Comparison of ENCODE assay signal across 20 cellular contexts in the genomic region with DNA sequence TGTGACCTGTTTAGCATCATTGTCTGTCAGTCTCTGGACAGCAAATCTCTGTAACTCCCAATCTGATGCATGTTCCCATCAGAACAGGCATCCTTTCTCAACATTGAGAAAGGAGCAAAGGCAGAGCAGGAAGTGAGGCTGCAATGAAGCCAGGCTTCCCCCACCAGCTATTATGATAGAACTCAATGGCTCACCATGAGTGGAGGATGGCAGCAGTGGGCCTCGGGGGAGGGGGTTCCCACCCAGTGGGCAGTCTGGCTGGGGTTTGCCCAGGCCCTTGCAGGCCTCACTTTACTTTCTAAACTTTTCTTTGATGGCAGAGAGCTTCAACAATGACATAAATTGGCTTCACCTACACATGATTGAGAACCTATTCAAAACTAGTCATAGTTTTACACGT.
DNase-seq lines count a peak whose midpoint lies in the region; ATAC-seq lines count a peak whose summit lies in the region.
"Had no signal": no experiment of that assay in that cellular context is flagged by ENCODE, and none has a peak within 500 bp of the region (broad histone marks: within the 10 kb centered on the region; RNA-seq: fewer than 3 reads in every experiment).

No MANE protein-coding gene starts in this region.

- H3K36me3 Mint-ChIP-seq in activated CD4-positive, alpha-beta memory T cell treated with anti-CD3 and anti-CD28 coated beads for 36 hours, result no peaks in the 10 kb centered on the region
- peaks cover 6% of the 10 kb centered on the region for H3K36me3 Mint-ChIP-seq in activated CD4-positive, alpha-beta memory T cell treated with anti-CD3 and anti-CD28 coated beads, Interleukin-2, amount 10 ng/mL, durations not matched to agents 7 days and 5 days (ENCODE audit: low read depth)
- peaks cover 5 to 17% of the 10 kb centered on the region in 2 donors for H3K36me3 Mint-ChIP-seq in activated naive CD4-positive, alpha-beta T cell treated with anti-CD3 and anti-CD28 coated beads, Interleukin-2, amount 50 U/mL, for 72 hours
- no peaks in the 10 kb centered on the region for H3K36me3 Mint-ChIP-seq in activated naive CD4-positive, alpha-beta T cell treated with anti-CD3 and anti-CD28 coated beads, Interleukin-2, amount 10 ng/mL, durations not matched to agents 7 days and 5 days
- no peaks in the 10 kb centered on the region for H3K36me3 Mint-ChIP-seq in activated naive CD8-positive, alpha-beta T cell treated with anti-CD3 and anti-CD28 coated beads, Interleukin-2, amount 50 U/mL, for 24 hours (ENCODE audit: low read depth)
- H3K36me3 Mint-ChIP-seq: IgD-negative memory B cell had no signal

- peaks cover 2% of the 10 kb centered on the region for H3K27me3 Mint-ChIP-seq in activated CD4-positive, alpha-beta memory T cell treated with anti-CD3 and anti-CD28 coated beads for 36 hours
- peaks cover 49% of the 10 kb centered on the region for H3K27me3 Mint-ChIP-seq in activated CD4-positive, alpha-beta memory T cell treated with anti-CD3 and anti-CD28 coated beads, Interleukin-2, amount 10 ng/mL, durations not matched to agents 7 days and 5 days
- H3K27me3 Mint-ChIP-seq in activated naive CD4-positive, alpha-beta T cell treated with anti-CD3 and anti-CD28 coated beads, Interleukin-2, amount 10 ng/mL, durations not matched to agents 7 days and 5 days, result peaks cover 15% of the 10 kb centered on the region
- H3K27me3 Mint-ChIP-seq in activated naive CD8-positive, alpha-beta T cell treated with anti-CD3 and anti-CD28 coated beads, Interleukin-2, amount 50 U/mL, for 24 hours, result peaks cover 6% of the 10 kb centered on the region
- peaks cover 28% of the 10 kb centered on the region for H3K27me3 Mint-ChIP-seq in stimulated activated naive CD8-positive, alpha-beta T cell treated with anti-CD3 and anti-CD28 coated beads, Interleukin-15, amount 100 ng/mL, for 72 hours

- peak; percentile 59 for DNase-seq in activated CD4-positive, alpha-beta memory T cell treated with anti-CD3 and anti-CD28 coated beads for 36 hours
- no peak for DNase-seq in activated CD4-positive, alpha-beta memory T cell treated with anti-CD3 and anti-CD28 coated beads, Interleukin-2, amount 10 ng/mL, durations not matched to agents 7 days and 5 days
- DNase-seq in activated naive CD4-positive, alpha-beta T cell treated with anti-CD3 and anti-CD28 coated beads, Interleukin-2, amount 50 U/mL, for 72 hours (ENCODE audit: low spot score in 2 of 2), result no peak
- no peak for DNase-seq in activated naive CD4-positive, alpha-beta T cell treated with anti-CD3 and anti-CD28 coated beads, Interleukin-2, amount 10 ng/mL, durations not matched to agents 7 days and 5 days
- DNase-seq in activated naive CD8-positive, alpha-beta T cell treated with anti-CD3 and anti-CD28 coated beads, Interleukin-2, amount 50 U/mL, for 24 hours, result no peak
- DNase-seq in stimulated activated naive CD8-positive, alpha-beta T cell treated with anti-CD3 and anti-CD28 coated beads, Interleukin-15, amount 100 ng/mL, for 72 hours, result peak in 1 of 2 donors; percentile 26
- DNase-seq in GOT3 (lab: John Stamatoyannopoulos, UW) (no peak), middle frontal gyrus (ENCODE audit: extremely low spot score, low spot score) (no peak)
- DNase-seq: AML-193; EL; GF-D8; MV-4-11; NCI-H1105 treated with DMSO at 0.1 percent for 48 hours; NCI-H2029 treated with DMSO at 0.1 percent for 48 hours; NCI-H226; NCI-H510A treated with DMSO at 0.1 percent for 48 hours; NCI-H748 treated with DMSO at 0.1 percent for 48 hours; NK-92 treated with Interleukin-12 subunit alpha and Interleukin-12 subunit beta, amount 100 ng/mL, for 24 hours; Peyer's patch had no signal

- CTCF ChIA-PET in activated CD4-positive, alpha-beta memory T cell treated with anti-CD3 and anti-CD28 coated beads for 36 hours (lab: Charles Lee), result interaction anchor here (1.2 to 1.6 kb wide), 2 partner anchors 32 to 445 kb away, joined by 3 to 8 read pairs; no protein-coding TSS in a partner anchor
- CTCF ChIA-PET in activated CD4-positive, alpha-beta memory T cell treated with anti-CD3 and anti-CD28 coated beads, Interleukin-2, amount 10 ng/mL, durations not matched to agents 7 days and 5 days (lab: Charles Lee), result no interaction called here
- CTCF ChIA-PET in activated naive CD4-positive, alpha-beta T cell treated with anti-CD3 and anti-CD28 coated beads, Interleukin-2, amount 10 ng/mL, durations not matched to agents 7 days and 5 days (lab: Charles Lee), result no interaction called here

- H3K27ac Mint-ChIP-seq in activated CD4-positive, alpha-beta memory T cell treated with anti-CD3 and anti-CD28 coated beads for 36 hours, result peak overlapping the region; percentile 66
- no peak overlapping the region for H3K27ac Mint-ChIP-seq in activated CD4-positive, alpha-beta memory T cell treated with anti-CD3 and anti-CD28 coated beads, Interleukin-2, amount 10 ng/mL, durations not matched to agents 7 days and 5 days
- H3K27ac Mint-ChIP-seq in activated naive CD4-positive, alpha-beta T cell treated with anti-CD3 and anti-CD28 coated beads, Interleukin-2, amount 50 U/mL, for 72 hours, result peak overlapping the region; percentile 52 to 54
- H3K27ac Mint-ChIP-seq in activated naive CD4-positive, alpha-beta T cell treated with anti-CD3 and anti-CD28 coated beads, Interleukin-2, amount 10 ng/mL, durations not matched to agents 7 days and 5 days, result no peak overlapping the region
- H3K27ac Mint-ChIP-seq in activated naive CD8-positive, alpha-beta T cell treated with anti-CD3 and anti-CD28 coated beads, Interleukin-2, amount 50 U/mL, for 24 hours, result peak overlapping the region; percentile 83
- H3K27ac Mint-ChIP-seq in stimulated activated naive CD8-positive, alpha-beta T cell treated with anti-CD3 and anti-CD28 coated beads, Interleukin-15, amount 100 ng/mL, for 72 hours, result peak overlapping the region; percentile 28 to 77

- H3K9me3 Mint-ChIP-seq in activated CD4-positive, alpha-beta memory T cell treated with anti-CD3 and anti-CD28 coated beads for 36 hours, result no peaks in the 10 kb centered on the region
- H3K9me3 Mint-ChIP-seq in activated CD4-positive, alpha-beta memory T cell treated with anti-CD3 and anti-CD28 coated beads, Interleukin-2, amount 10 ng/mL, durations not matched to agents 7 days and 5 days, result no peaks in the 10 kb centered on the region
- H3K9me3 Mint-ChIP-seq in activated naive CD4-positive, alpha-beta T cell treated with anti-CD3 and anti-CD28 coated beads, Interleukin-2, amount 50 U/mL, for 72 hours, result peaks cover 9 to 12% of the 10 kb centered on the region in 2 donors
- H3K9me3 Mint-ChIP-seq in activated naive CD4-positive, alpha-beta T cell treated with anti-CD3 and anti-CD28 coated beads, Interleukin-2, amount 10 ng/mL, durations not matched to agents 7 days and 5 days, result no peaks in the 10 kb centered on the region
- H3K9me3 Mint-ChIP-seq in activated naive CD8-positive, alpha-beta T cell treated with anti-CD3 and anti-CD28 coated beads, Interleukin-2, amount 50 U/mL, for 24 hours, result no peaks in the 10 kb centered on the region
- H3K9me3 Mint-ChIP-seq in stimulated activated naive CD8-positive, alpha-beta T cell treated with anti-CD3 and anti-CD28 coated beads, Interleukin-15, amount 100 ng/mL, for 72 hours, result no peaks in the 10 kb centered on the region
- H3K9me3 Mint-ChIP-seq: IgD-negative memory B cell had no signal

- H3K4me3 Mint-ChIP-seq in activated CD4-positive, alpha-beta memory T cell treated with anti-CD3 and anti-CD28 coated beads for 36 hours, result no peak overlapping the region
- H3K4me3 Mint-ChIP-seq in activated CD4-positive, alpha-beta memory T cell treated with anti-CD3 and anti-CD28 coated beads, Interleukin-2, amount 10 ng/mL, durations not matched to agents 7 days and 5 days, result no peak overlapping the region
- H3K4me3 Mint-ChIP-seq in activated naive CD4-positive, alpha-beta T cell treated with anti-CD3 and anti-CD28 coated beads, Interleukin-2, amount 10 ng/mL, durations not matched to agents 7 days and 5 days, result no peak overlapping the region
- no peak overlapping the region for H3K4me3 Mint-ChIP-seq in activated naive CD8-positive, alpha-beta T cell treated with anti-CD3 and anti-CD28 coated beads, Interleukin-2, amount 50 U/mL, for 24 hours
- H3K4me3 Mint-ChIP-seq in stimulated activated naive CD8-positive, alpha-beta T cell treated with anti-CD3 and anti-CD28 coated beads, Interleukin-15, amount 100 ng/mL, for 72 hours, result peak overlapping the region; percentile 49 to 53
- H3K4me3 Mint-ChIP-seq: IgD-negative memory B cell had no signal

- intact Hi-C loops in activated CD4-positive, alpha-beta memory T cell treated with anti-CD3 and anti-CD28 coated beads for 36 hours (cut with micrococcal nuclease), result loop anchor here (2.0 kb wide), 2 partner anchors 16 to 120 kb away; no protein-coding TSS in a partner anchor

- POLR2A ChIA-PET in activated CD4-positive, alpha-beta memory T cell treated with anti-CD3 and anti-CD28 coated beads for 36 hours (lab: Charles Lee), result no interaction called here
- POLR2A ChIA-PET in activated CD4-positive, alpha-beta memory T cell treated with anti-CD3 and anti-CD28 coated beads, Interleukin-2, amount 10 ng/mL, durations not matched to agents 7 days and 5 days (lab: Charles Lee), result interaction anchor here (1.0 kb wide), 1 partner anchor 31 kb away, joined by 3 read pairs; no protein-coding TSS in a partner anchor

- ATAC-seq in activated naive CD4-positive, alpha-beta T cell treated with anti-CD3 and anti-CD28 coated beads, Interleukin-2, amount 50 U/mL, for 72 hours, result no peak
- ATAC-seq in activated naive CD8-positive, alpha-beta T cell treated with anti-CD3 and anti-CD28 coated beads, Interleukin-2, amount 50 U/mL, for 24 hours, result no peak
- ATAC-seq in stimulated activated naive CD8-positive, alpha-beta T cell treated with anti-CD3 and anti-CD28 coated beads, Interleukin-15, amount 100 ng/mL, for 72 hours, result no peak

- H3K4me1 Mint-ChIP-seq in activated CD4-positive, alpha-beta memory T cell treated with anti-CD3 and anti-CD28 coated beads for 36 hours (ENCODE audit: low read depth), result peaks cover 63% of the 10 kb centered on the region
- H3K4me1 Mint-ChIP-seq in activated CD4-positive, alpha-beta memory T cell treated with anti-CD3 and anti-CD28 coated beads, Interleukin-2, amount 10 ng/mL, durations not matched to agents 7 days and 5 days, result peaks cover 18% of the 10 kb centered on the region
- peaks cover 22% of the 10 kb centered on the region for H3K4me1 Mint-ChIP-seq in activated naive CD4-positive, alpha-beta T cell treated with anti-CD3 and anti-CD28 coated beads, Interleukin-2, amount 10 ng/mL, durations not matched to agents 7 days and 5 days
- peaks cover 71% of the 10 kb centered on the region for H3K4me1 Mint-ChIP-seq in activated naive CD8-positive, alpha-beta T cell treated with anti-CD3 and anti-CD28 coated beads, Interleukin-2, amount 50 U/mL, for 24 hours
- H3K4me1 Mint-ChIP-seq in stimulated activated naive CD8-positive, alpha-beta T cell treated with anti-CD3 and anti-CD28 coated beads, Interleukin-15, amount 100 ng/mL, for 72 hours, result peaks cover 69% of the 10 kb centered on the region

Comparison
In these comparisons a context has a peak if more than half of its experiments do, and no peak if none do; other contexts are left out.
1. H3K27ac Mint-ChIP-seq: peak in activated CD4-positive, alpha-beta memory T cell treated with anti-CD3 and anti-CD28 coated beads for 36 hours (single experiment), activated naive CD4-positive, alpha-beta T cell treated with anti-CD3 and anti-CD28 coated beads, Interleukin-2, amount 50 U/mL, for 72 hours (2 of 2), activated naive CD8-positive, alpha-beta T cell treated with anti-CD3 and anti-CD28 coated beads, Interleukin-2, amount 50 U/mL, for 24 hours (single experiment) and stimulated activated naive CD8-positive, alpha-beta T cell treated with anti-CD3 and anti-CD28 coated beads, Interleukin-15, amount 100 ng/mL, for 72 hours (2 of 2); none in activated CD4-positive, alpha-beta memory T cell treated with anti-CD3 and anti-CD28 coated beads, Interleukin-2, amount 10 ng/mL, durations not matched to agents 7 days and 5 days (single experiment) and activated naive CD4-positive, alpha-beta T cell treated with anti-CD3 and anti-CD28 coated beads, Interleukin-2, amount 10 ng/mL, durations not matched to agents 7 days and 5 days (single experiment).
2. H3K4me3 Mint-ChIP-seq: peak in stimulated activated naive CD8-positive, alpha-beta T cell treated with anti-CD3 and anti-CD28 coated beads, Interleukin-15, amount 100 ng/mL, for 72 hours (2 of 2); none in activated CD4-positive, alpha-beta memory T cell treated with anti-CD3 and anti-CD28 coated beads for 36 hours (single experiment), activated CD4-positive, alpha-beta memory T cell treated with anti-CD3 and anti-CD28 coated beads, Interleukin-2, amount 10 ng/mL, durations not matched to agents 7 days and 5 days (single experiment), activated naive CD4-positive, alpha-beta T cell treated with anti-CD3 and anti-CD28 coated beads, Interleukin-2, amount 10 ng/mL, durations not matched to agents 7 days and 5 days (single experiment) and activated naive CD8-positive, alpha-beta T cell treated with anti-CD3 and anti-CD28 coated beads, Interleukin-2, amount 50 U/mL, for 24 hours (single experiment).